In the genomic region with DNA sequence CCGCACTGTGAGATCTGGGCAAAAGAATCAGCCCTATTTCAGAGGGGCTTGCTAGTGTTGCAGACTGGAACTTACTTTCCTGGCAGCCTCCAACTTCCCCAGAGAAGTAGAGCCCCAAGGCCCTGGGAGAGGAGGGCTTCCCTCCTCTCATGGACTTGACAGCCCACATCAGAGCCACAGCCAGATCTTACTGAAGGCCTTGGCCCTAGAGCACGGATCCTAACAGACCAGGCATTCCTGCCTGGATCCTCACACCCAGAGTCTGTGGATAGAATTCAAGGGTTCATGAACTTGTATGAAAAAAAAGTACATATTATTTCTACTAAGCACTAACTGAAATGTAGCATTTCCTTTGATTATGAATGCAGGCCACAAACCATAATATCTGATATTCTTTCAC, we compare ENCODE assay signal across 18 cellular contexts. TPM values are rescaled to one million over a fixed set of nuclear protein-coding genes. Genes with fewer than 3 reads are reported as not detected.
A peak's percentile ranks its signal among the peaks of the same experiment; 100 is the strongest.
DNase-seq lines count a peak whose midpoint lies in the region; ATAC-seq and TF ChIP-seq lines count a peak whose summit lies in the region.
"Had no signal": no experiment of that assay in that cellular context is flagged by ENCODE, and none has a peak within 500 bp of the region (broad histone marks: within the 10 kb centered on the region; RNA-seq: fewer than 3 reads in every experiment).

No MANE protein-coding gene starts in this region.

- peaks cover 75% of the 10 kb centered on the region for H3K4me1 Mint-ChIP-seq in activated CD8-positive, alpha-beta memory T cell treated with anti-CD3 and anti-CD28 coated beads, Interleukin-2, amount 10 ng/mL, durations not matched to agents 7 days and 5 days
- H3K4me1 Mint-ChIP-seq in central memory CD8-positive, alpha-beta T cell: peaks cover 89% of the 10 kb centered on the region
- peaks cover 87% of the 10 kb centered on the region for H3K4me1 Mint-ChIP-seq in stimulated activated effector memory CD8-positive, alpha-beta T cell treated with anti-CD3 and anti-CD28 coated beads, Interleukin-12 subunit alpha, Interleukin-12 subunit beta, amount 100 ng/mL, for 72 hours
- peaks cover 21% of the 10 kb centered on the region for H3K4me1 Mint-ChIP-seq in progenitor cell of endocrine pancreas (ENCODE audit: low read depth)

- H3K9me3 Mint-ChIP-seq in activated CD8-positive, alpha-beta memory T cell treated with anti-CD3 and anti-CD28 coated beads, Interleukin-2, amount 10 ng/mL, durations not matched to agents 7 days and 5 days (ENCODE audit: low read depth): no peaks in the 10 kb centered on the region
- no peaks in the 10 kb centered on the region for H3K9me3 Mint-ChIP-seq in central memory CD8-positive, alpha-beta T cell
- no peaks in the 10 kb centered on the region for H3K9me3 Mint-ChIP-seq in stimulated activated effector memory CD8-positive, alpha-beta T cell treated with anti-CD3 and anti-CD28 coated beads, Interleukin-12 subunit alpha, Interleukin-12 subunit beta, amount 100 ng/mL, for 72 hours
- no peaks in the 10 kb centered on the region for H3K9me3 Mint-ChIP-seq in progenitor cell of endocrine pancreas (ENCODE audit: low read depth)

- H3K27ac Mint-ChIP-seq in activated CD8-positive, alpha-beta memory T cell treated with anti-CD3 and anti-CD28 coated beads, Interleukin-2, amount 10 ng/mL, durations not matched to agents 7 days and 5 days: peak overlapping the region; percentile 66
- peak overlapping the region; percentile 94 for H3K27ac Mint-ChIP-seq in central memory CD8-positive, alpha-beta T cell (ENCODE audit: low read depth)
- peak overlapping the region; percentile 99 for H3K27ac Mint-ChIP-seq in stimulated activated effector memory CD8-positive, alpha-beta T cell treated with anti-CD3 and anti-CD28 coated beads, Interleukin-12 subunit alpha, Interleukin-12 subunit beta, amount 100 ng/mL, for 72 hours
- no peak overlapping the region for H3K27ac Mint-ChIP-seq in progenitor cell of endocrine pancreas

- H3K36me3 ChIP-seq in Karpas-422 (ENCODE audit: insufficient read depth, low read length): peaks cover 9% of the 10 kb centered on the region; the same call in 1 of the 2 replicates

- no peak overlapping the region for H2AFZ ChIP-seq in Karpas-422 (ENCODE audit: low read length)
- H2AFZ ChIP-seq: parathyroid adenoma had no signal

- H4K20me1 ChIP-seq in Karpas-422 (ENCODE audit: insufficient read depth, low read depth, low read length): no peaks in the 10 kb centered on the region

- H3K4me1 ChIP-seq in Karpas-422 (ENCODE audit: low read length): peaks cover 51% of the 10 kb centered on the region

- H3K27ac ChIP-seq in Karpas-422 (ENCODE audit: low read length): peak overlapping the region; percentile 99
- H3K27ac ChIP-seq: parathyroid adenoma had no signal

- H3K9me2 ChIP-seq in Karpas-422 (replicated peaks; ENCODE audit: insufficient read depth, low read length): no peaks in the 10 kb centered on the region

- H3K27me3 Mint-ChIP-seq in activated CD8-positive, alpha-beta memory T cell treated with anti-CD3 and anti-CD28 coated beads, Interleukin-2, amount 10 ng/mL, durations not matched to agents 7 days and 5 days: no peaks in the 10 kb centered on the region
- no peaks in the 10 kb centered on the region for H3K27me3 Mint-ChIP-seq in central memory CD8-positive, alpha-beta T cell
- H3K27me3 Mint-ChIP-seq in progenitor cell of endocrine pancreas: no peaks in the 10 kb centered on the region

- no peaks in the 10 kb centered on the region for H3K9me3 ChIP-seq in Karpas-422 (ENCODE audit: low read length)

- peak overlapping the region; percentile 39 for H3K4me3 Mint-ChIP-seq in activated CD8-positive, alpha-beta memory T cell treated with anti-CD3 and anti-CD28 coated beads, Interleukin-2, amount 10 ng/mL, durations not matched to agents 7 days and 5 days
- peak overlapping the region; percentile 78 for H3K4me3 Mint-ChIP-seq in central memory CD8-positive, alpha-beta T cell
- H3K4me3 Mint-ChIP-seq in stimulated activated effector memory CD8-positive, alpha-beta T cell treated with anti-CD3 and anti-CD28 coated beads, Interleukin-12 subunit alpha, Interleukin-12 subunit beta, amount 100 ng/mL, for 72 hours: peak overlapping the region; percentile 74
- H3K4me3 Mint-ChIP-seq in progenitor cell of endocrine pancreas (ENCODE audit: low read depth): no peak overlapping the region

- no peak for DNase-seq in activated CD8-positive, alpha-beta memory T cell treated with anti-CD3 and anti-CD28 coated beads, Interleukin-2, amount 10 ng/mL, durations not matched to agents 7 days and 5 days
- DNase-seq in activated CD8-positive, alpha-beta memory T cell treated with anti-CD3 and anti-CD28 coated beads for 24 hours: no peak
- DNase-seq in Karpas-422 (no peak), NCI-H2196 treated with DMSO at 0.1 percent for 48 hours (lab: John Stamatoyannopoulos, UW; ENCODE audit: unreplicated experiment) (no peak), progenitor cell of endocrine pancreas (ENCODE audit: low spot score, unreplicated experiment) (no peak)
- DNase-seq in central memory CD8-positive, alpha-beta T cell (ENCODE audit: low spot score in 2 of 2): no peak
- DNase-seq in stimulated activated effector memory CD8-positive, alpha-beta T cell treated with anti-CD3 and anti-CD28 coated beads, Interleukin-12 subunit alpha, Interleukin-12 subunit beta, amount 100 ng/mL, for 72 hours (ENCODE audit: low spot score in 2 of 2): peak in 1 of 2 donors; percentile 50
- no peak for DNase-seq in stimulated activated CD4-positive, alpha-beta T cell treated with anti-CD3 and anti-CD28 coated beads, Interleukin-2, amount 100 ng/mL, for 24 hours
- DNase-seq: activated CD8-positive, alpha-beta memory T cell treated with anti-CD3 and anti-CD28 coated beads, Interleukin-2, amount 50 U/mL, for 4 hours; aorta; dermis blood vessel endothelial cell; islet precursor cell; midbrain; NCI-H2029; NCI-H524; OCI-M1 had no signal

- no peak for ATAC-seq in activated CD8-positive, alpha-beta memory T cell treated with anti-CD3 and anti-CD28 coated beads, Interleukin-2, amount 10 ng/mL, durations not matched to agents 7 days and 5 days
- no peak for ATAC-seq in central memory CD8-positive, alpha-beta T cell (replicated peaks; ENCODE audit: extremely low read depth, poor library complexity, severe bottlenecking)
- ATAC-seq in stimulated activated effector memory CD8-positive, alpha-beta T cell treated with anti-CD3 and anti-CD28 coated beads, Interleukin-12 subunit alpha, Interleukin-12 subunit beta, amount 100 ng/mL, for 72 hours: no peak
- ATAC-seq: esophagus mucosa had no signal

- H3K27me3 ChIP-seq in Karpas-422 (ENCODE audit: low read length): no peaks in the 10 kb centered on the region

- H3K79me2 ChIP-seq in Karpas-422 (ENCODE audit: low read length): peaks cover 62% of the 10 kb centered on the region

- H3K4me2 ChIP-seq in Karpas-422 (ENCODE audit: low read depth, low read length, poor library complexity, severe bottlenecking): no peak overlapping the region

- CTCF ChIA-PET in activated CD8-positive, alpha-beta memory T cell treated with anti-CD3 and anti-CD28 coated beads, Interleukin-2, amount 10 ng/mL, durations not matched to agents 7 days and 5 days (lab: Charles Lee): no interaction called here

- H3K9ac ChIP-seq in Karpas-422 (ENCODE audit: low read length): no peak overlapping the region
- H3K9ac ChIP-seq: parathyroid adenoma had no signal

- TF ChIP-seq CTCF in progenitor cell of endocrine pancreas (IDR thresholded peaks at IDR 0.05; ENCODE audit: unreplicated experiment): no peak

- H3K4me3 ChIP-seq in Karpas-422 (ENCODE audit: low read length): no peak overlapping the region

- peaks cover 70% of the 10 kb centered on the region for H3K36me3 Mint-ChIP-seq in activated CD8-positive, alpha-beta memory T cell treated with anti-CD3 and anti-CD28 coated beads, Interleukin-2, amount 10 ng/mL, durations not matched to agents 7 days and 5 days
- H3K36me3 Mint-ChIP-seq in central memory CD8-positive, alpha-beta T cell (ENCODE audit: insufficient read depth): peaks cover 57% of the 10 kb centered on the region
- H3K36me3 Mint-ChIP-seq in stimulated activated effector memory CD8-positive, alpha-beta T cell treated with anti-CD3 and anti-CD28 coated beads, Interleukin-12 subunit alpha, Interleukin-12 subunit beta, amount 100 ng/mL, for 72 hours: peaks cover 98% of the 10 kb centered on the region
- H3K36me3 Mint-ChIP-seq in progenitor cell of endocrine pancreas (ENCODE audit: insufficient read depth): no peaks in the 10 kb centered on the region

RNA-seq across cellular contexts. Expression of a gene that starts 8.3 kb away (rescaled TPM):
- total RNA-seq in activated CD8-positive, alpha-beta memory T cell treated with anti-CD3 and anti-CD28 coated beads, Interleukin-2, amount 10 ng/mL, durations not matched to agents 7 days and 5 days: 100 to 1,000 TPM; 465 to 588 TPM
- total RNA-seq in Karpas-422 (2014; rRNA removed; shearing (Covaris generic); ENCODE audit: low replicate concordance): 46.8 and 62.6 TPM in 2 replicates
- 12.9 and 17.3 TPM in 2 replicates for total RNA-seq in progenitor cell of endocrine pancreas
